In genomic region chr13:106795847-106796246, GRCh38 we compare ENCODE assay signal across 10 cellular contexts.
DNase-seq lines count a peak whose midpoint lies in the region; ATAC-seq and TF ChIP-seq lines count a peak whose summit lies in the region.
"Had no signal": no experiment of that assay in that cellular context is flagged by ENCODE, and none has a peak within 500 bp of the region (broad histone marks: within the 10 kb centered on the region; RNA-seq: fewer than 3 reads in every experiment).

No MANE protein-coding gene starts in this region.

- TF ChIP-seq POLR2A in suprapubic skin (IDR thresholded peaks at IDR 0.05) = no peak

- WGBS in suprapubic skin = 53% methylated on average over 9 of the region's 9 CpGs

- no peaks in the 10 kb centered on the region for H3K9me3 Mint-ChIP-seq in activated naive CD4-positive, alpha-beta T cell treated with anti-CD3 and anti-CD28 coated beads for 36 hours
- no peaks in the 10 kb centered on the region for H3K9me3 Mint-ChIP-seq in activated B cell treated with CpG ODN at 0.5 μM for 24 hours

- H3K36me3 Mint-ChIP-seq in activated naive CD4-positive, alpha-beta T cell treated with anti-CD3 and anti-CD28 coated beads for 36 hours (ENCODE audit: low read depth) = no peaks in the 10 kb centered on the region
- no peaks in the 10 kb centered on the region for H3K36me3 Mint-ChIP-seq in activated B cell treated with CpG ODN at 0.5 μM for 24 hours (ENCODE audit: low read depth)

- H3K27me3 ChIP-seq in suprapubic skin = no peaks in the 10 kb centered on the region

- H3K4me3 ChIP-seq in iPS-18c (ENCODE audit: insufficient read depth, low read depth, low read length) (0 out of 2 replicates have a peak overlapping the region, but pooled peaks have one; percentile 2), suprapubic skin (peak overlapping the region; percentile 35)

- CTCF ChIA-PET in activated naive CD4-positive, alpha-beta T cell treated with anti-CD3 and anti-CD28 coated beads for 36 hours (lab: Charles Lee) = no interaction called here
- CTCF ChIA-PET in activated B cell treated with CpG ODN at 0.5 μM for 24 hours (lab: Charles Lee) = no interaction called here

- no peak for TF ChIP-seq CTCF in activated B cell treated with CpG ODN at 0.5 μM for 24 hours (IDR thresholded peaks at IDR 0.05)
- TF ChIP-seq CTCF in suprapubic skin (IDR thresholded peaks at IDR 0.05) = no peak

- POLR2A ChIA-PET in activated B cell treated with CpG ODN at 0.5 μM for 24 hours (lab: Charles Lee) = no interaction called here

- no peak for DNase-seq in activated naive CD4-positive, alpha-beta T cell treated with anti-CD3 and anti-CD28 coated beads for 36 hours
- DNase-seq in activated naive CD4-positive, alpha-beta T cell treated with Interleukin-2 at 50 U/mL for 16 hours = no peak
- DNase-seq in activated B cell treated with CpG ODN at 0.5 μM for 24 hours (no peak), suprapubic skin (ENCODE audit: low spot score in 2 of 2) (no peak), left colon (no peak), NCI-H146 (lab: John Stamatoyannopoulos, UW) (no peak)
- DNase-seq: midbrain; stimulated activated CD4-positive, alpha-beta T cell treated with anti-CD3 and anti-CD28 coated beads, Interleukin-4, amount 100 ng/mL, for 4 hours had no signal

- no peak overlapping the region for H3K27ac ChIP-seq in suprapubic skin

- H3K27ac Mint-ChIP-seq in activated naive CD4-positive, alpha-beta T cell treated with anti-CD3 and anti-CD28 coated beads for 36 hours = no peak overlapping the region
- H3K27ac Mint-ChIP-seq in activated B cell treated with CpG ODN at 0.5 μM for 24 hours = no peak overlapping the region

- H3K4me3 Mint-ChIP-seq in activated naive CD4-positive, alpha-beta T cell treated with anti-CD3 and anti-CD28 coated beads for 36 hours = peak overlapping the region; percentile 52
- H3K4me3 Mint-ChIP-seq in activated B cell treated with CpG ODN at 0.5 μM for 24 hours = peak overlapping the region; percentile 50

- peaks cover 1% of the 10 kb centered on the region for H3K27me3 Mint-ChIP-seq in activated naive CD4-positive, alpha-beta T cell treated with anti-CD3 and anti-CD28 coated beads for 36 hours (ENCODE audit: low read depth)
- H3K27me3 Mint-ChIP-seq in activated B cell treated with CpG ODN at 0.5 μM for 24 hours = no peaks in the 10 kb centered on the region

- intact Hi-C loops in activated naive CD4-positive, alpha-beta T cell treated with anti-CD3 and anti-CD28 coated beads for 36 hours (cut with micrococcal nuclease) = no loop called here
- intact Hi-C loops in activated B cell treated with CpG ODN at 0.5 μM for 24 hours (cut with micrococcal nuclease) = no loop called here
- intact Hi-C loops in left colon (cut with DNase I, micrococcal nuclease) = no loop called here

- H3K36me3 ChIP-seq in suprapubic skin = no peaks in the 10 kb centered on the region

- peaks cover 3% of the 10 kb centered on the region for H3K9me3 ChIP-seq in iPS-18c (ENCODE audit: control insufficient read depth, insufficient read depth, low read length)
- no peaks in the 10 kb centered on the region for H3K9me3 ChIP-seq in suprapubic skin

- no peak for ATAC-seq in activated B cell treated with CpG ODN at 0.5 μM for 24 hours (ENCODE audit: low read depth)
- no peak for ATAC-seq in left colon
- ATAC-seq in GM21526 (IDR thresholded peaks at IDR 0.05; ENCODE audit: low FRiP score, unreplicated experiment) = no peak

- no peaks in the 10 kb centered on the region for H3K4me1 ChIP-seq in suprapubic skin

- TF ChIP-seq EP300 in suprapubic skin (IDR thresholded peaks at IDR 0.05) = no peak

- peaks cover 2% of the 10 kb centered on the region for H3K4me1 Mint-ChIP-seq in activated naive CD4-positive, alpha-beta T cell treated with anti-CD3 and anti-CD28 coated beads for 36 hours (ENCODE audit: low read depth)
- peaks cover 9% of the 10 kb centered on the region for H3K4me1 Mint-ChIP-seq in activated B cell treated with CpG ODN at 0.5 μM for 24 hours
